In the genomic region with DNA sequence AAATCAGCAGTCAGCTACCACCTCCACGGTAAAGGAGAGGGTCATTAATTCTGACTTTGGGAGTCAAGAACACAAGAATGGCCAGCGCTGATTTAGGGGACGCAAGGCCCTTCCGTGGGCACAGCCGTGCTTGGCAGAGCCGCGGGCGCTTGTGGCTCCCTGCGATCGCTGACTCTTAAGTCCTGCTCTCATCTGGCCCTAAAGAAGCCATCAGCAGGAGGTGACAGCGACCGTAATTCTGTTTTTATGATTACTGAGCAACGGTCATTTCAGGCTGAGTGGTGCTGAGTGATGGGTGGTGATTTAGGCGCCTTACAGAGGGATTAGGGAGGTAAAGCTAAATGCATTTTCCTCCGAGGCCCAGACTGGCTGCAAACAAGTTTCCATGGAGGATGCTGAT, we compare ENCODE assay signal across 22 cellular contexts.
DNase-seq lines count a peak whose midpoint lies in the region; ATAC-seq, FAIRE-seq and TF ChIP-seq lines count a peak whose summit lies in the region.
"Had no signal": no experiment of that assay in that cellular context is flagged by ENCODE, and none has a peak within 500 bp of the region (broad histone marks: within the 10 kb centered on the region; RNA-seq: fewer than 3 reads in every experiment).

No MANE protein-coding gene starts in this region.

- POLR2A ChIA-PET in GM10248 (lab: Yijun Ruan, JAX), result no interaction called here

- no peak overlapping the region for H3K27ac Mint-ChIP-seq in nephron progenitor cell
- H3K27ac Mint-ChIP-seq: GM23338, IgD-negative memory B cell had no signal

- peaks cover 63% of the 10 kb centered on the region for H3K4me1 Mint-ChIP-seq in nephron progenitor cell
- H3K4me1 Mint-ChIP-seq: CD8-positive, alpha-beta memory T cell; IgD-negative memory B cell had no signal

- no peaks in the 10 kb centered on the region for H3K9me3 ChIP-seq in HAP-1
- H3K9me3 ChIP-seq: SK-N-SH had no signal

- peak; percentile 69 for DNase-seq in D721Med (ENCODE audit: insufficient read length, low spot score)
- DNase-seq in HAP-1 (ENCODE audit: low spot score in 2 of 2), result peak; percentile 38 to 40
- DNase-seq in NCI-H69 (lab: John Stamatoyannopoulos, UW), result peak; percentile 42
- peak; percentile 21 for DNase-seq in nephron progenitor cell
- no peak for DNase-seq in stimulated activated naive CD4-positive, alpha-beta T cell (lab: John Stamatoyannopoulos, UW)
- no peak for DNase-seq in GM10248 (ENCODE audit: extremely low spot score)
- no peak for DNase-seq in DMS53 (lab: John Stamatoyannopoulos, UW)
- DNase-seq: CD8-positive, alpha-beta memory T cell; HCEC 1CT; Karpas-422; MV-4-11; NCI-H187; NCI-H526 treated with DMSO at 0.1 percent for 48 hours; NK-92 treated with Interleukin-12 subunit alpha and Interleukin-12 subunit beta, amount 100 ng/mL, for 24 hours; SHP77 treated with DMSO at 0.1 percent for 48 hours; SK-N-SH had no signal

- FAIRE-seq in D721Med (lab: Jason Lieb, UNC), result peak; percentile 35
- FAIRE-seq: A204.1, G401.6, GM18507 had no signal

- peaks cover 13% of the 10 kb centered on the region for H3K27me3 Mint-ChIP-seq in nephron progenitor cell (ENCODE audit: low read depth, poor library complexity)

- no peak overlapping the region for H3K4me3 Mint-ChIP-seq in nephron progenitor cell
- H3K4me3 Mint-ChIP-seq: GM23338, IgD-negative memory B cell had no signal

- TF ChIP-seq CTCF in D721Med (IDR thresholded peaks at IDR 0.05; ENCODE audit: insufficient read depth, missing control alignments) (peak; percentile 3), nephron progenitor cell (IDR thresholded peaks at IDR 0.05) (no peak), GM10248 (IDR thresholded peaks at IDR 0.05; ENCODE audit: control extremely low read depth, extremely low read depth, low read depth, missing control alignments) (no peak)

- no peaks in the 10 kb centered on the region for H3K36me3 ChIP-seq in HAP-1 (replicated peaks)

- peaks cover 4% of the 10 kb centered on the region for H3K9me3 Mint-ChIP-seq in nephron progenitor cell
- H3K9me3 Mint-ChIP-seq: IgD-negative memory B cell had no signal

- H3K27me3 ChIP-seq in HAP-1 (ENCODE audit: low read depth), result no peaks in the 10 kb centered on the region

- no peaks in the 10 kb centered on the region for H3K4me1 ChIP-seq in HAP-1

- no peaks in the 10 kb centered on the region for H3K36me3 Mint-ChIP-seq in nephron progenitor cell (ENCODE audit: low read depth)
- H3K36me3 Mint-ChIP-seq: CD8-positive, alpha-beta memory T cell; IgD-negative memory B cell had no signal

- in situ Hi-C loops in HAP-1 (cut with MboI; ENCODE audit: low sequenced_read_pairs), result no loop called here

- ATAC-seq in GM21515 (IDR thresholded peaks at IDR 0.05; ENCODE audit: unreplicated experiment), result no peak
- ATAC-seq: GM23338 had no signal

- CTCF ChIA-PET in GM10248 (lab: Yijun Ruan, JAX), result interaction anchor here (1.3 kb wide), 1 partner anchor 13 kb away, joined by 3 read pairs; no protein-coding TSS in a partner anchor

- no peak overlapping the region for H3K4me3 ChIP-seq in HAP-1
- H3K4me3 ChIP-seq: GM23338 had no signal

Comparison
In these comparisons a context has a peak if more than half of its experiments do, and no peak if none do; other contexts are left out.
1. DNase-seq: peak in D721Med (single experiment), HAP-1 (2 of 2), NCI-H69 (single experiment) and nephron progenitor cell (single experiment); none in stimulated activated naive CD4-positive, alpha-beta T cell (0 of 6), GM10248 (single experiment) and DMS53 (single experiment).